ENCODE assay signal across 10 cellular contexts in genomic region chr9:133275105-133276000, GRCh38. TPM values are rescaled to one million over a fixed set of nuclear protein-coding genes. Genes with fewer than 3 reads are reported as not detected.
A peak's percentile ranks its signal among the peaks of the same experiment; 100 is the strongest.
DNase-seq lines count a peak whose midpoint lies in the region; ATAC-seq and TF ChIP-seq lines count a peak whose summit lies in the region.
"Had no signal": no experiment of that assay in that cellular context is flagged by ENCODE, and none has a peak within 500 bp of the region (broad histone marks: within the 10 kb centered on the region; RNA-seq: fewer than 3 reads in every experiment).

Gene ABO, minus strand, starts transcription at chr9:133275201.

- H3K4me1 ChIP-seq in esophagus (ENCODE audit: control insufficient read depth in 2 of 2, insufficient read depth in 2 of 2, low read length in 1 of 2) (peaks cover 0 to 5% of the 10 kb centered on the region in 2 donors), upper lobe of right lung (no peaks in the 10 kb centered on the region)

- ATAC-seq in naive B cell (ENCODE audit: low read depth in 2 of 2) (peak in 1 of 2 donors; percentile 12), upper lobe of right lung (peak; percentile 91)

- H3K36me3 Mint-ChIP-seq in T-helper 1 cell treated with Interleukin-12 subunit alpha and Interleukin-12 subunit beta and Interleukin-4 antibody, amounts not matched to agents 30 μg/mL and 1 μg/mL, for 36 hours (ENCODE audit: low read depth) = no peaks in the 10 kb centered on the region
- peaks cover 4 to 8% of the 10 kb centered on the region in 2 donors for H3K36me3 Mint-ChIP-seq in naive B cell

- DNase-seq in T-helper 1 cell (no peak), naive B cell (no peak), upper lobe of right lung (peak; percentile 77), activated gamma-delta T cell treated with Interleukin-2 at 50 U/mL for 16 hours (no peak), nucleus accumbens (lab: John Stamatoyannopoulos, UW) (no peak)
- no peak for DNase-seq in activated CD4-positive, alpha-beta T cell treated with anti-CD3 and anti-CD28 coated beads for 48 hours
- DNase-seq: NCI-H82 had no signal

- H3K9me3 ChIP-seq in esophagus (ENCODE audit: control insufficient read depth in 2 of 2, insufficient read depth in 1 of 2, low read depth in 1 of 2, low read length in 1 of 2) (peaks cover 0 to 3% of the 10 kb centered on the region in 2 donors), upper lobe of right lung (no peaks in the 10 kb centered on the region)

- 2% methylated on average over 71 to 110 of the region's 110 CpGs for WGBS in esophagus, 2 donors

- H3K27me3 ChIP-seq in esophagus (ENCODE audit: control insufficient read depth in 1 of 2, insufficient read depth in 2 of 2, low read length in 2 of 2) (no peaks in the 10 kb centered on the region), upper lobe of right lung (peaks cover 5% of the 10 kb centered on the region)

- peak within 1 kb of the TSS; percentile 60 to 80 for H3K27ac ChIP-seq in esophagus (ENCODE audit: low read depth in 2 of 2, low read length in 1 of 2)
- peak within 1 kb of the TSS; percentile 58 for H3K27ac ChIP-seq in upper lobe of right lung

- intact Hi-C loops in upper lobe of right lung (cut with DNase I) = no loop called here

- peak; percentile 20 for TF ChIP-seq CTCF in upper lobe of right lung (IDR thresholded peaks at IDR 0.05)

- H3K36me3 ChIP-seq in esophagus (ENCODE audit: control insufficient read depth in 2 of 2, insufficient read depth in 2 of 2, low read length in 1 of 2) (no peaks in the 10 kb centered on the region), upper lobe of right lung (no peaks in the 10 kb centered on the region)

- peaks cover 10% of the 10 kb centered on the region for H3K4me1 Mint-ChIP-seq in T-helper 1 cell treated with Interleukin-12 subunit alpha and Interleukin-12 subunit beta and Interleukin-4 antibody, amounts not matched to agents 30 μg/mL and 1 μg/mL, for 36 hours (ENCODE audit: low read depth)
- H3K4me1 Mint-ChIP-seq in naive B cell = peaks cover 0 to 5% (median 0%) of the 10 kb centered on the region in 3 donors

- peak within 1 kb of the TSS; percentile 61 for H3K4me3 Mint-ChIP-seq in T-helper 1 cell treated with Interleukin-12 subunit alpha and Interleukin-12 subunit beta and Interleukin-4 antibody, amounts not matched to agents 30 μg/mL and 1 μg/mL, for 36 hours
- H3K4me3 Mint-ChIP-seq in naive B cell = peak within 1 kb of the TSS in 6 of 8 donors; percentile 35 to 69 (median 57)

- H3K27me3 Mint-ChIP-seq in T-helper 1 cell treated with Interleukin-12 subunit alpha and Interleukin-12 subunit beta and Interleukin-4 antibody, amounts not matched to agents 30 μg/mL and 1 μg/mL, for 36 hours (ENCODE audit: low read depth) = peaks cover 54% of the 10 kb centered on the region
- peaks cover 52 to 71% (median 54%) of the 10 kb centered on the region in 3 donors for H3K27me3 Mint-ChIP-seq in naive B cell

- H3K9me3 Mint-ChIP-seq in T-helper 1 cell treated with Interleukin-12 subunit alpha and Interleukin-12 subunit beta and Interleukin-4 antibody, amounts not matched to agents 30 μg/mL and 1 μg/mL, for 36 hours = no peaks in the 10 kb centered on the region
- H3K9me3 Mint-ChIP-seq in naive B cell = peaks cover 3 to 24% (median 13%) of the 10 kb centered on the region in 7 donors

- H3K4me3 ChIP-seq in esophagus (ENCODE audit: low read depth in 1 of 2, low read length in 2 of 2) = peak within 1 kb of the TSS; percentile 55 to 66
- H3K4me3 ChIP-seq in upper lobe of right lung = peak within 1 kb of the TSS; percentile 52

- H3K27ac Mint-ChIP-seq in T-helper 1 cell treated with Interleukin-12 subunit alpha and Interleukin-12 subunit beta and Interleukin-4 antibody, amounts not matched to agents 30 μg/mL and 1 μg/mL, for 36 hours = no peak within 1 kb of the TSS
- no peak within 1 kb of the TSS for H3K27ac Mint-ChIP-seq in naive B cell

RNA-seq across cellular contexts. Expression of gene ABO, which starts in this region (rescaled TPM):
- polyA plus RNA-seq in esophagus (10 to 100 TPM in 1 of 2 donors, 1 to 10 TPM in 1; 7.7 to 15.6 TPM), naive B cell (ENCODE audit: low read depth in 6 of 6) (under 1 TPM in 2 of 6 donors, not detected in 4; 0.93 to 0.94 TPM)
- total RNA-seq in upper lobe of right lung = 16.8 TPM
- polyA plus RNA-seq: BJ had no signal

Comparison
In these comparisons a context has a peak if more than half of its experiments do, and no peak if none do; other contexts are left out.
1. RNA of gene ABO (polyA plus RNA-seq): 7.7 to 15.6 TPM in esophagus; 0.93 to 0.94 TPM in naive B cell; every median in the first group is over 4 times any median in the second.